In genomic region chr5:107134931-107135330, GRCh38 we compare ENCODE assay signal across 16 cellular contexts.
"Had no signal": no experiment of that assay in that cellular context is flagged by ENCODE, and none has a peak within 500 bp of the region (broad histone marks: within the 10 kb centered on the region; RNA-seq: fewer than 3 reads in every experiment).

No MANE protein-coding gene starts in this region.

- H3K4me1 ChIP-seq: ascending aorta, esophagus muscularis mucosa, neural progenitor cell, thyroid gland had no signal

- H3K9me3 ChIP-seq: thyroid gland had no signal

- H3K4me2 ChIP-seq: neural progenitor cell had no signal

- H3K4me3 ChIP-seq: ascending aorta, cardiac muscle cell, esophagus muscularis mucosa, lung, neural progenitor cell, thyroid gland had no signal

- DNase-seq: activated CD4-positive, CD25-positive, alpha-beta regulatory T cell treated with anti-CD3 and anti-CD28 coated beads, Interleukin-2, amount 50 U/mL, for 72 hours; activated naive CD4-positive, alpha-beta T cell treated with Interleukin-2 at 50 U/mL for 16 hours; activated naive CD8-positive, alpha-beta T cell treated with anti-CD3 and anti-CD28 coated beads, Interleukin-2, amount 50 U/mL, for 24 hours; foreskin melanocyte; head of caudate nucleus; immature natural killer cell; midbrain; stimulated activated CD4-positive, alpha-beta T cell treated with anti-CD3 and anti-CD28 coated beads, Interleukin-12 subunit alpha, Interleukin-12 subunit beta, amount 100 ng/mL, for 4 hours; stimulated activated CD4-positive, alpha-beta T cell treated with anti-CD3 and anti-CD28 coated beads, Interleukin-2, amount 100 ng/mL, for 24 hours; SW 1271; thyroid gland had no signal

- H3K36me3 ChIP-seq: ascending aorta, cardiac muscle cell, esophagus muscularis mucosa, neural progenitor cell, thyroid gland had no signal

- H3K27me3 ChIP-seq: ascending aorta, cardiac muscle cell, esophagus muscularis mucosa, neural progenitor cell, thyroid gland had no signal

- H2AFZ ChIP-seq: neural progenitor cell had no signal

- H3K27ac ChIP-seq: ascending aorta, cardiac muscle cell, esophagus muscularis mucosa, neural progenitor cell, thyroid gland had no signal
